ENCODE assay signal across 13 cellular contexts in genomic region chr3:180018588-180018987, GRCh38. TPM values are rescaled to one million over a fixed set of nuclear protein-coding genes. Genes with fewer than 3 reads are reported as not detected.
DNase-seq lines count a peak whose midpoint lies in the region; ATAC-seq and TF ChIP-seq lines count a peak whose summit lies in the region.
"Had no signal": no experiment of that assay in that cellular context is flagged by ENCODE, and none has a peak within 500 bp of the region (broad histone marks: within the 10 kb centered on the region; RNA-seq: fewer than 3 reads in every experiment).

No MANE protein-coding gene starts in this region.

- no peaks in the 10 kb centered on the region for H3K9me2 ChIP-seq in HCT116 (ENCODE audit: insufficient read depth)
- no peaks in the 10 kb centered on the region; the same call in 1 of the 2 replicates for H3K9me2 ChIP-seq in PC-9 (ENCODE audit: insufficient read depth)

- H3K4me3 ChIP-seq in HCT116 (replicated peaks in 1 of 2; ENCODE audit: low read depth in 1 of 2, low read length in 2 of 2) (no peak overlapping the region), PC-9 (no peak overlapping the region), tibial artery (no peak overlapping the region)
- H3K4me3 ChIP-seq: SJCRH30 had no signal

- no peaks in the 10 kb centered on the region for H4K20me1 ChIP-seq in HCT116 (ENCODE audit: insufficient read depth)
- H4K20me1 ChIP-seq in PC-9 (ENCODE audit: insufficient read depth): no peaks in the 10 kb centered on the region

- no peak for TF ChIP-seq POLR2A in HCT116 (IDR thresholded peaks at IDR 0.05; ENCODE audit: borderline replicate concordance, extremely low read depth, insufficient read depth, insufficient read length)

- no peaks in the 10 kb centered on the region for H3K4me1 ChIP-seq in HCT116 (ENCODE audit: control insufficient read depth in 1 of 2, insufficient read depth in 2 of 2, low read length in 2 of 2)
- no peaks in the 10 kb centered on the region for H3K4me1 ChIP-seq in PC-9 (replicated peaks; ENCODE audit: insufficient read depth)
- no peaks in the 10 kb centered on the region for H3K4me1 ChIP-seq in tibial artery
- H3K4me1 ChIP-seq: SJCRH30 had no signal

- no peak overlapping the region for H3K27ac ChIP-seq in HCT116 (ENCODE audit: low read depth, low read length)
- H3K27ac ChIP-seq in PC-9: no peak overlapping the region
- H3K27ac ChIP-seq in tibial artery: no peak overlapping the region
- H3K27ac ChIP-seq: SJCRH30 had no signal

- RAD21 ChIA-PET in HCT116 (lab: Charles Lee; ENCODE audit: low non-redundant PET in 1 of 2, low total read pairs in 2 of 2, uncharacterized antibody in 2 of 2, unreplicated experiment in 2 of 2): no interaction called here

- POLR2A ChIA-PET in HCT116 (lab: Charles Lee): no interaction called here
- POLR2A ChIA-PET in PC-9 (lab: Charles Lee; ENCODE audit: unreplicated experiment): no interaction called here

- TF ChIP-seq CTCF in HCT116 (IDR thresholded peaks at IDR 0.05 in 2 of 3, conservative IDR thresholded peaks at IDR 0.05 in 1 of 3; ENCODE audit: borderline replicate concordance in 1 of 3, insufficient read depth in 1 of 3, low read depth in 2 of 3, low read length in 2 of 3): no peak
- no peak for TF ChIP-seq CTCF in PC-9 (conservative IDR thresholded peaks at IDR 0.05)
- TF ChIP-seq CTCF in tibial artery (IDR thresholded peaks at IDR 0.05): no peak

- intact Hi-C loops in HCT116 (cut with micrococcal nuclease): no loop called here
- intact Hi-C loops in PC-9 (cut with micrococcal nuclease; ENCODE audit: unreplicated experiment): no loop called here
- intact Hi-C loops in tibial artery (cut with DNase I; ENCODE audit: low total_unique reads): no loop called here

- H3K27me3 ChIP-seq in HCT116 (ENCODE audit: insufficient read depth, low read length) (peaks cover 11% of the 10 kb centered on the region; the same call in 1 of the 2 replicates), PC-9 (ENCODE audit: insufficient read depth, low read depth) (no peaks in the 10 kb centered on the region), tibial artery (no peaks in the 10 kb centered on the region)
- H3K27me3 ChIP-seq: SJCRH30 had no signal

- H3K9me3 ChIP-seq in HCT116 (ENCODE audit: control insufficient read depth in 1 of 2, insufficient read depth in 1 of 2, low read depth in 1 of 2, low read length in 2 of 2) (no peaks in the 10 kb centered on the region), PC-9 (ENCODE audit: insufficient read depth, low read depth) (no peaks in the 10 kb centered on the region), tibial artery (no peaks in the 10 kb centered on the region)
- H3K9me3 ChIP-seq: SJCRH30 had no signal

- H3K36me3 ChIP-seq in HCT116 (ENCODE audit: control insufficient read depth in 1 of 2, insufficient read depth in 2 of 2, low read length in 2 of 2) (no peaks in the 10 kb centered on the region), PC-9 (ENCODE audit: low read depth) (no peaks in the 10 kb centered on the region), tibial artery (no peaks in the 10 kb centered on the region)
- H3K36me3 ChIP-seq: SJCRH30 had no signal

- no peaks in the 10 kb centered on the region for H3F3A ChIP-seq in PC-9 (ENCODE audit: insufficient read depth, low read depth)

- 0 out of 2 replicates have a peak, but pooled peaks have one; percentile 8 for TF ChIP-seq RAD21 in HCT116 (IDR thresholded peaks at IDR 0.05; ENCODE audit: low read depth)

- no peak for DNase-seq in HCT116 (ENCODE audit: low read depth, low spot score)
- DNase-seq in PC-9: no peak
- peak in 42 of 56 donors; percentile 2 to 71 (median 36) for DNase-seq in nucleus accumbens (lab: John Stamatoyannopoulos, UW)
- no peak for DNase-seq in AML-193 (lab: John Stamatoyannopoulos, UW)
- no peak for DNase-seq in stimulated activated CD4-positive, alpha-beta T cell treated with anti-CD3 and anti-CD28 coated beads, Interleukin-15, amount 100 ng/mL, for 24 hours
- DNase-seq in tibial artery: no peak
- no peak for DNase-seq in activated CD4-positive, alpha-beta T cell treated with anti-CD3 and anti-CD28 coated beads for 48 hours
- DNase-seq: activated CD4-positive, alpha-beta T cell treated with anti-CD3 and anti-CD28 coated beads for 1 hour; HCEC 1CT; MV-4-11; nephron progenitor cell; SJCRH30 had no signal

- BruUV-seq in HCT116 (replicated peaks; lab: Mats Ljungman, UMichigan): no TSS peak
- BruUV-seq in PC-9 (replicated peaks; lab: Mats Ljungman, UMichigan): no TSS peak

- H3K79me2 ChIP-seq in HCT116 (ENCODE audit: insufficient read depth, low read length) (no peaks in the 10 kb centered on the region), PC-9 (ENCODE audit: low read depth) (no peaks in the 10 kb centered on the region)

- CTCF ChIA-PET in HCT116 (lab: Charles Lee): no interaction called here
- CTCF ChIA-PET in PC-9 (lab: Charles Lee): no interaction called here

- no peak overlapping the region for H3K9ac ChIP-seq in HCT116 (ENCODE audit: low read length)

- H2AFZ ChIP-seq in HCT116 (ENCODE audit: low read depth, low read length, poor library complexity, severe bottlenecking) (no peak overlapping the region), PC-9 (0 out of 2 replicates have a peak overlapping the region, but pooled peaks have one; percentile 28)

- ATAC-seq in GM18519 (IDR thresholded peaks at IDR 0.05; ENCODE audit: low FRiP score, unreplicated experiment) (peak; percentile 54), HCT116 (no peak)

- no peak overlapping the region for H3K4me2 ChIP-seq in HCT116 (ENCODE audit: low read length)
- no peak overlapping the region for H3K4me2 ChIP-seq in PC-9

TF ChIP-seq in HCT116, 20 proteins besides CTCF, POLR2A, EP300 and RAD21:
- TF ChIP-seq SIN3A (IDR thresholded peaks at IDR 0.05; ENCODE audit: low read depth): no peak
- no peak for TF ChIP-seq YY1 (IDR thresholded peaks at IDR 0.05; ENCODE audit: extremely low read depth, insufficient replicate concordance, low read depth, low read length)
- no peak for TF ChIP-seq POLR2AphosphoS5 (IDR thresholded peaks at IDR 0.05; ENCODE audit: low read depth, low read length)
- TF ChIP-seq ZFX (IDR thresholded peaks at IDR 0.05): no peak
- no peak for TF ChIP-seq SRF (IDR thresholded peaks at IDR 0.05; ENCODE audit: low read depth)
- no peak for TF ChIP-seq CBX3 (IDR thresholded peaks at IDR 0.05; ENCODE audit: low read depth)
- no peak for TF ChIP-seq ELF1 (IDR thresholded peaks at IDR 0.05; ENCODE audit: borderline replicate concordance, low read depth)

RNA-seq across cellular contexts. Expression of gene PEX5L, which starts 18.1 kb away (rescaled TPM):
- total RNA-seq in HCT116 (2021; ENCODE audit: unreplicated experiment) (not detected), PC-9 (2021) (0.33 and 0.98 TPM in 2 replicates)
- 0.06 and 0.16 TPM in 2 replicates for polyA plus RNA-seq in HCT116 (2012)
- total RNA-seq: SJCRH30 had no signal

Comparison
In these comparisons a context has a peak if more than half of its experiments do, and no peak if none do; other contexts are left out.
1. DNase-seq: peak in nucleus accumbens (42 of 56); none in HCT116 (single experiment), PC-9 (0 of 2), AML-193 (0 of 2), stimulated activated CD4-positive, alpha-beta T cell treated with anti-CD3 and anti-CD28 coated beads, Interleukin-15, amount 100 ng/mL, for 24 hours (single experiment), tibial artery (0 of 2) and activated CD4-positive, alpha-beta T cell treated with anti-CD3 and anti-CD28 coated beads for 48 hours (single experiment).